In the genomic region with DNA sequence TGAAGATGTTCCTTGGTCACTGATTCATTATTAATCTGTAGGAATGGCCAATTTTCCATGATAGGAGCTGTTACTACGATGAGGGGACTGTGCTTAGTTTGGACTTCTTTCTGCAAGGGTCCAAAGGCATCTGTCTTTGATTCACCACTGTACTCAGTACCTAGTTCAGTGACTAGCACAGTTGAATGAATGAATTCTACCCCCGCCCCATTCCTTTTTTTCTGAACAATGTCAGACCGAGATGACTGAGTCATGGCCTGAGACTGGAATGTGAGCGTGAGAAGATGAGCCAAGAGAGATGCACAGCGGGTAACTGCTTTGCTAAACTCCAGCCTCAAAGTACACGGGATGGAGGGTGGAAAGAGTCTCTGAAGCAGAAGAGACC, we compare ENCODE assay signal across 1 cellular context.
A peak's percentile ranks its signal among the peaks of the same experiment; 100 is the strongest.
TF ChIP-seq lines count a peak whose summit lies in the region.

No MANE protein-coding gene starts in this region.

TF ChIP-seq in K562, 482 proteins besides CTCF, POLR2A, EP300 and RAD21:
- 0 out of 2 replicates have a peak, but pooled peaks have one; percentile 7 for TF ChIP-seq ZNF282 (CRISPR knock-in tag; IDR thresholded peaks at IDR 0.05)
- no peak for TF ChIP-seq ATF1 (CRISPR knock-in tag; IDR thresholded peaks at IDR 0.05)
- TF ChIP-seq ATF1 (tag; IDR thresholded peaks at IDR 0.05) = peak; percentile 34
- TF ChIP-seq CBFA2T3 (IDR thresholded peaks at IDR 0.05) = peak; percentile 1; the same call in 1 of the 2 replicates
- TF ChIP-seq, protein P1, sequence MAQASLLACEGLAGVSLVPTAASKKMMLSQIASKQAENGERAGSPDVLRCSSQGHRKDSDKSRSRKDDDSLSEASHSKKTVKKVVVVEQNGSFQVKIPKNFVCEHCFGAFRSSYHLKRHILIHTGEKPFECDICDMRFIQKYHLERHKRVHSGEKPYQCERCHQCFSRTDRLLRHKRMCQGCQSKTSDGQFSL (CRISPR knock-in tag; IDR thresholded peaks at IDR 0.05) = 0 out of 2 replicates have a peak, but pooled peaks have one; percentile 4
- TF ChIP-seq, protein P1 (tag; IDR thresholded peaks at IDR 0.05) = no peak
- peak; percentile 15; the same call in 1 of the 2 replicates for TF ChIP-seq GABPA (tag; conservative IDR thresholded peaks at IDR 0.05; ENCODE audit: low read depth)
- TF ChIP-seq BRF1 (IDR thresholded peaks at IDR 0.05; ENCODE audit: borderline replicate concordance, extremely low read depth, insufficient read length) = no peak
